In the genomic region with DNA sequence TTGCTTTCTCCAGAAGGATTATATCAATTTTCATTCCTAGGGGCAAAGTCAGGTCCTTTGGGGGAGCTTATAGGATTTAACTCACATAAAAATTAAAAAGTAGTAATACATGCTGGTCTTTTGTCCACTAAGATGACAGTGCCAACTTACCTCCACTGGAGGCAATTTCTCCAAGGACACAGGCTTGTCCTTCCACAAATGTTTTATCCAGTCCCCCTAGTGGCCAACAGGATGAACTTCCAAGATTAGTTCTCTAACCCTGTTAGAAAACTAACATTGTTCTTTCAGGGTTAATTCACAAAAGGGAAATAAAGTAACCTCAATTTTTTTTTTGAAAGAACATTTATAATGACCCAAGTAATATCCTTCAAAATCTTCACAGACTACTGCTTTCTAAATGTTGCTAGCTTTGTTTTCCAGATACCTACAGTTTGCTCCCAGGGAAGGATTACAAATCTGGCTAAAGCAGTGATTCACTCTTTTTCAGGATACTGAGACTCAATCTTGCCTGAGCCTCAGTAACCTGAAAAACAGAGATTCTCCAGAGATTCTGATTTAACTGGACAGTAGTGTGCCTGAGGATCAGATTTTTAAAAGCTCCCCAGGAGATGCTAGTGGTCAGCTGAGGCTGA, we compare ENCODE assay signal across 8 cellular contexts. TPM values are rescaled to one million over a fixed set of nuclear protein-coding genes. Genes with fewer than 3 reads are reported as not detected.
DNase-seq lines count a peak whose midpoint lies in the region; ATAC-seq and TF ChIP-seq lines count a peak whose summit lies in the region.

No MANE protein-coding gene starts in this region.

- DNase-seq in BJ (ENCODE audit: low read depth) (no peak), GM13976 (ENCODE audit: low spot score) (peak; percentile 73), NCI-H2196 treated with DMSO at 0.1 percent for 48 hours (lab: John Stamatoyannopoulos, UW; ENCODE audit: unreplicated experiment) (peak; percentile 30), glutamatergic neuron (no peak), retinal pigment epithelial cell (ENCODE audit: low read depth) (peak; percentile 38)
- peak; percentile 41 for DNase-seq in activated CD4-positive, alpha-beta T cell treated with anti-CD3 and anti-CD28 coated beads, Interleukin-2, amount 10 ng/mL, durations not matched to agents 7 days and 5 days
- no peak for DNase-seq in NK-92 treated with Interleukin-12 subunit alpha and Interleukin-12 subunit beta, amount 100 ng/mL, for 24 hours (lab: John Stamatoyannopoulos, UW)

- no peak for ATAC-seq in GM19455 (IDR thresholded peaks at IDR 0.05; ENCODE audit: unreplicated experiment)

- H3K4me3 ChIP-seq in BJ (ENCODE audit: low read depth, low read length) = no peak overlapping the region
- H3K4me3 ChIP-seq in retinal pigment epithelial cell (ENCODE audit: low read length) = no peak overlapping the region

- TF ChIP-seq CTCF in BJ (IDR thresholded peaks at IDR 0.05; ENCODE audit: insufficient read depth, low read depth, low read length) (peak; percentile 79), GM13976 (IDR thresholded peaks at IDR 0.05; ENCODE audit: borderline replicate concordance, control extremely low read depth, extremely low read depth, insufficient read depth, missing control alignments) (peak; percentile 55), glutamatergic neuron (IDR thresholded peaks at IDR 0.05; ENCODE audit: partially characterized antibody, unreplicated experiment) (peak; percentile 98), retinal pigment epithelial cell (conservative IDR thresholded peaks at IDR 0.05; ENCODE audit: low read depth, low read length) (peak; percentile 84)

- H3K9me3 Mint-ChIP-seq in activated CD4-positive, alpha-beta T cell treated with anti-CD3 and anti-CD28 coated beads, Interleukin-2, amount 10 ng/mL, durations not matched to agents 7 days and 5 days = no peaks in the 10 kb centered on the region
- H3K9me3 Mint-ChIP-seq in glutamatergic neuron (ENCODE audit: unreplicated experiment) = no peaks in the 10 kb centered on the region

- H3K4me3 Mint-ChIP-seq in activated CD4-positive, alpha-beta T cell treated with anti-CD3 and anti-CD28 coated beads, Interleukin-2, amount 10 ng/mL, durations not matched to agents 7 days and 5 days = no peak overlapping the region
- no peak overlapping the region for H3K4me3 Mint-ChIP-seq in glutamatergic neuron (ENCODE audit: unreplicated experiment)

- POLR2A ChIA-PET in BJ (lab: Charles Lee) = no interaction called here
- POLR2A ChIA-PET in activated CD4-positive, alpha-beta T cell treated with anti-CD3 and anti-CD28 coated beads, Interleukin-2, amount 10 ng/mL, durations not matched to agents 7 days and 5 days (lab: Charles Lee) = no interaction called here

- H3K27me3 Mint-ChIP-seq in activated CD4-positive, alpha-beta T cell treated with anti-CD3 and anti-CD28 coated beads, Interleukin-2, amount 10 ng/mL, durations not matched to agents 7 days and 5 days = no peaks in the 10 kb centered on the region
- peaks cover 6% of the 10 kb centered on the region for H3K27me3 Mint-ChIP-seq in glutamatergic neuron (ENCODE audit: unreplicated experiment)

- no peak overlapping the region for H3K27ac Mint-ChIP-seq in activated CD4-positive, alpha-beta T cell treated with anti-CD3 and anti-CD28 coated beads, Interleukin-2, amount 10 ng/mL, durations not matched to agents 7 days and 5 days
- H3K27ac Mint-ChIP-seq in glutamatergic neuron (ENCODE audit: unreplicated experiment) = no peak overlapping the region

- H3K36me3 Mint-ChIP-seq in activated CD4-positive, alpha-beta T cell treated with anti-CD3 and anti-CD28 coated beads, Interleukin-2, amount 10 ng/mL, durations not matched to agents 7 days and 5 days (ENCODE audit: low read depth) = no peaks in the 10 kb centered on the region
- no peaks in the 10 kb centered on the region for H3K36me3 Mint-ChIP-seq in glutamatergic neuron (ENCODE audit: unreplicated experiment)

- no peaks in the 10 kb centered on the region for H3K27me3 ChIP-seq in BJ (ENCODE audit: control insufficient read depth, insufficient read depth, low read length)

- CTCF ChIA-PET in BJ (lab: Yijun Ruan, JAX) = interaction anchor here (0.5 to 3.0 kb wide), 42 partner anchors 10 to 317 kb away, joined by 3 to 23 read pairs (median 4); partner anchors contain the start of genes TRERF1 and UBR2
- CTCF ChIA-PET in activated CD4-positive, alpha-beta T cell treated with anti-CD3 and anti-CD28 coated beads, Interleukin-2, amount 10 ng/mL, durations not matched to agents 7 days and 5 days (lab: Charles Lee) = interaction anchor here (0.7 to 3.2 kb wide), 10 partner anchors 10 to 272 kb away, joined by 3 to 14 read pairs (median 3); no protein-coding TSS in a partner anchor

- no peaks in the 10 kb centered on the region for H3K4me1 Mint-ChIP-seq in activated CD4-positive, alpha-beta T cell treated with anti-CD3 and anti-CD28 coated beads, Interleukin-2, amount 10 ng/mL, durations not matched to agents 7 days and 5 days
- H3K4me1 Mint-ChIP-seq in glutamatergic neuron (ENCODE audit: low read depth, unreplicated experiment) = no peaks in the 10 kb centered on the region

- in situ Hi-C loops in GM13976 (cut with MboI; ENCODE audit: low sequenced_read_pairs, unreplicated experiment) = no loop called here

- no peaks in the 10 kb centered on the region for H3K36me3 ChIP-seq in BJ (ENCODE audit: control insufficient read depth, insufficient read depth, low read length)

RNA-seq across cellular contexts. Expression of gene UBR2, which starts 31.7 kb away (rescaled TPM):
- 9.8 and 18.2 TPM in 2 replicates for polyA plus RNA-seq in BJ (2011; rRNA removed)
- 14.9 and 15.3 TPM in 2 replicates for polyA minus RNA-seq in BJ (2011; rRNA and poly(A)+ RNA removed)
- total RNA-seq in activated CD4-positive, alpha-beta T cell treated with anti-CD3 and anti-CD28 coated beads, Interleukin-2, amount 10 ng/mL, durations not matched to agents 7 days and 5 days = 10 to 100 TPM; 30.2 to 32.1 TPM
- 32.3 TPM for total RNA-seq in glutamatergic neuron (ENCODE audit: unreplicated experiment)

Comparison
In these comparisons a context has a peak if more than half of its experiments do, and no peak if none do; other contexts are left out.
1. DNase-seq: peak in GM13976 (single experiment), NCI-H2196 treated with DMSO at 0.1 percent for 48 hours (single experiment), activated CD4-positive, alpha-beta T cell treated with anti-CD3 and anti-CD28 coated beads, Interleukin-2, amount 10 ng/mL, durations not matched to agents 7 days and 5 days (single experiment) and retinal pigment epithelial cell (single experiment); none in BJ (single experiment), glutamatergic neuron (single experiment) and NK-92 treated with Interleukin-12 subunit alpha and Interleukin-12 subunit beta, amount 100 ng/mL, for 24 hours (single experiment).
2. Peak in every context shown above with its lines, with median percentiles within 50 percentile points of each other: CTCF ChIP-seq.